11 cellular contexts compared by ENCODE assay signal in genomic region chr22:41410311-41410751, GRCh38. TPM values are rescaled to one million over a fixed set of nuclear protein-coding genes. Genes with fewer than 3 reads are reported as not detected.
DNase-seq lines count a peak whose midpoint lies in the region; ATAC-seq and TF ChIP-seq lines count a peak whose summit lies in the region.
"Had no signal": no experiment of that assay in that cellular context is flagged by ENCODE, and none has a peak within 500 bp of the region (broad histone marks: within the 10 kb centered on the region; RNA-seq: fewer than 3 reads in every experiment).

No MANE protein-coding gene starts in this region.

- H3K4me3 Mint-ChIP-seq in activated CD4-positive, alpha-beta T cell treated with anti-CD3 and anti-CD28 coated beads, Interleukin-2, amount 10 ng/mL, durations not matched to agents 24 days and 14 days, result no peak overlapping the region

- ATAC-seq in HG03139 (IDR thresholded peaks at IDR 0.05; ENCODE audit: unreplicated experiment), result no peak
- ATAC-seq: SK-N-SH treated with all-trans-retinoic acid at 6 μM for 48 hours had no signal

- TF ChIP-seq EP300 in tibial nerve (IDR thresholded peaks at IDR 0.05), result peak in 1 of 2 donors; percentile 26

- no peak for TF ChIP-seq CTCF in tibial nerve (IDR thresholded peaks at IDR 0.05)

- H3K27ac Mint-ChIP-seq in activated CD4-positive, alpha-beta T cell treated with anti-CD3 and anti-CD28 coated beads, Interleukin-2, amount 10 ng/mL, durations not matched to agents 24 days and 14 days, result peak overlapping the region; percentile 39

- peaks cover 10% of the 10 kb centered on the region for H3K36me3 Mint-ChIP-seq in activated CD4-positive, alpha-beta T cell treated with anti-CD3 and anti-CD28 coated beads, Interleukin-2, amount 10 ng/mL, durations not matched to agents 24 days and 14 days (ENCODE audit: low read depth)

- no peaks in the 10 kb centered on the region for H3K36me3 ChIP-seq in tibial nerve

- no peaks in the 10 kb centered on the region for H3K27me3 ChIP-seq in tibial nerve

- H3K4me1 Mint-ChIP-seq in activated CD4-positive, alpha-beta T cell treated with anti-CD3 and anti-CD28 coated beads, Interleukin-2, amount 10 ng/mL, durations not matched to agents 24 days and 14 days, result peaks cover 24% of the 10 kb centered on the region

- peaks cover 0 to 48% (median 40%) of the 10 kb centered on the region in 4 donors for H3K4me1 ChIP-seq in tibial nerve

- H3K27ac ChIP-seq in tibial nerve, result peak overlapping the region; percentile 98 to 100 (median 99)
- H3K27ac ChIP-seq: epithelial cell of prostate had no signal

- no peaks in the 10 kb centered on the region for H3K9me3 ChIP-seq in tibial nerve

- no peak for DNase-seq in activated CD4-positive, alpha-beta T cell treated with anti-CD3 and anti-CD28 coated beads, Interleukin-2, amount 10 ng/mL, durations not matched to agents 24 days and 14 days
- DNase-seq in activated CD4-positive, alpha-beta T cell treated with anti-CD3 and anti-CD28 coated beads, Interleukin-2, amount 50 U/mL, for 4 hours, result no peak
- DNase-seq in cerebellum (ENCODE audit: low spot score) (peak; percentile 75), midbrain (lab: John Stamatoyannopoulos, UW) (peak; percentile 19), tibial nerve (ENCODE audit: low spot score in 2 of 2) (no peak), HuH-7 (ENCODE audit: low spot score) (no peak), NCI-H748 (lab: John Stamatoyannopoulos, UW; ENCODE audit: unreplicated experiment) (no peak)
- DNase-seq: activated CD4-positive, alpha-beta T cell treated with anti-CD3 and anti-CD28 coated beads, Interleukin-2, amount 50 U/mL, for 48 hours had no signal

- no peaks in the 10 kb centered on the region for H3K9me3 Mint-ChIP-seq in activated CD4-positive, alpha-beta T cell treated with anti-CD3 and anti-CD28 coated beads, Interleukin-2, amount 10 ng/mL, durations not matched to agents 24 days and 14 days

- 66 to 71% methylated on average over 7 of the region's 7 CpGs for WGBS in tibial nerve, 2 donors

- TF ChIP-seq POLR2A in tibial nerve (IDR thresholded peaks at IDR 0.05), result no peak

- intact Hi-C loops in activated CD4-positive, alpha-beta T cell treated with anti-CD3 and anti-CD28 coated beads, Interleukin-2, amount 10 ng/mL, durations not matched to agents 24 days and 14 days (cut with micrococcal nuclease), result no loop called here

- no peaks in the 10 kb centered on the region for H3K27me3 Mint-ChIP-seq in activated CD4-positive, alpha-beta T cell treated with anti-CD3 and anti-CD28 coated beads, Interleukin-2, amount 10 ng/mL, durations not matched to agents 24 days and 14 days

- no peak overlapping the region for H3K4me3 ChIP-seq in tibial nerve

RNA-seq across cellular contexts. Expression of gene TEF, which starts 28.6 kb away (rescaled TPM):
- total RNA-seq in activated CD4-positive, alpha-beta T cell treated with anti-CD3 and anti-CD28 coated beads, Interleukin-2, amount 10 ng/mL, durations not matched to agents 24 days and 14 days, result 2.0 and 2.1 TPM in 2 replicates
- total RNA-seq in cerebellum (6.3 TPM), tibial nerve (10 to 100 TPM; 20.1 to 49.4 (median 43.9) TPM)

RNA-seq across cellular contexts. Expression of gene TOB2, which starts 36.3 kb away (rescaled TPM):
- 41.4 and 42.7 TPM in 2 replicates for total RNA-seq in activated CD4-positive, alpha-beta T cell treated with anti-CD3 and anti-CD28 coated beads, Interleukin-2, amount 10 ng/mL, durations not matched to agents 24 days and 14 days
- 22.4 TPM for total RNA-seq in cerebellum
- total RNA-seq in tibial nerve, result 10 to 100 TPM; 50.8 to 67.3 (median 56.9) TPM

RNA-seq across cellular contexts. Expression of gene PHF5A, which starts 58.2 kb away (rescaled TPM):
- total RNA-seq in activated CD4-positive, alpha-beta T cell treated with anti-CD3 and anti-CD28 coated beads, Interleukin-2, amount 10 ng/mL, durations not matched to agents 24 days and 14 days, result 90.3 and 98.3 TPM in 2 replicates
- 31.0 TPM for total RNA-seq in cerebellum
- total RNA-seq in tibial nerve, result 10 to 100 TPM; 32.6 to 51.5 (median 36.4) TPM

RNA-seq across cellular contexts. Expression of gene ACO2, which starts 58.6 kb away (rescaled TPM):
- total RNA-seq in activated CD4-positive, alpha-beta T cell treated with anti-CD3 and anti-CD28 coated beads, Interleukin-2, amount 10 ng/mL, durations not matched to agents 24 days and 14 days, result 103 and 104 TPM in 2 replicates
- total RNA-seq in cerebellum, result 64.5 TPM
- 10 to 100 TPM; 69.9 to 91.1 (median 76.4) TPM for total RNA-seq in tibial nerve

Comparison
In these comparisons a context has a peak if more than half of its experiments do, and no peak if none do; other contexts are left out.
1. DNase-seq: peak in cerebellum (single experiment) and midbrain (single experiment); none in activated CD4-positive, alpha-beta T cell treated with anti-CD3 and anti-CD28 coated beads, Interleukin-2, amount 10 ng/mL, durations not matched to agents 24 days and 14 days (single experiment), activated CD4-positive, alpha-beta T cell treated with anti-CD3 and anti-CD28 coated beads, Interleukin-2, amount 50 U/mL, for 4 hours (0 of 2), tibial nerve (0 of 2), HuH-7 (single experiment) and NCI-H748 (single experiment).